Comparison of ENCODE assay signal across 15 cellular contexts in the genomic region with DNA sequence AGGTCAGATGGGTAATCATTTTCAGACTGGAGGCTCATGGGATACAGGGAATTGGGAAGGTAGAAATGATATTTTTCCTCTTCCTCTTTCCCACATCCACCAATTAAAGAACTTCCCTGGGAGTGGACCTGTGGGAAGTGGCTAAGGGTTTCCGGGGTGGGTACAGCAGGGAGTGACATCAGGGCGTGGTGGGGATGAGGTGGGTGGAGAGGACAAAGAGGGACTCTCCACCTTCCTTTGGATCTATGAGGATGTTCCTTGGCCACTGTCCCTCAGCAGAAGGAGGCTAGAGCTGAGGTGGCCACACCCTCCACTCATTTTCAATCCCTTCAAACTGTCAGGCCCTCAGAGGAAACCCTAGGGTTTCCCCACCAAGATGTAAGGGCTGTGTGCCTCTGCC. TPM values are rescaled to one million over a fixed set of nuclear protein-coding genes. Genes with fewer than 3 reads are reported as not detected.
DNase-seq lines count a peak whose midpoint lies in the region; ATAC-seq and TF ChIP-seq lines count a peak whose summit lies in the region.
"Had no signal": no experiment of that assay in that cellular context is flagged by ENCODE, and none has a peak within 500 bp of the region (broad histone marks: within the 10 kb centered on the region; RNA-seq: fewer than 3 reads in every experiment).

No MANE protein-coding gene starts in this region.

- POLR2A ChIA-PET in naive thymus-derived CD8-positive, alpha-beta T cell (lab: Charles Lee): interaction anchor here (0.8 to 5.6 kb wide), 9 partner anchors 9 to 60 kb away, joined by 3 to 47 read pairs (median 5); partner anchors contain the start of gene IRF1
- POLR2A ChIA-PET in RWPE1 (lab: Yijun Ruan, JAX; ENCODE audit: low non-redundant PET): no interaction called here

- 75 to 89% methylated on average over 2 of the region's 2 CpGs for WGBS in heart right ventricle, 2 donors

- H3K36me3 ChIP-seq in heart right ventricle: peaks cover 0 to 18% (median 0%) of the 10 kb centered on the region in 9 donors
- H3K36me3 ChIP-seq in right atrium auricular region: no peaks in the 10 kb centered on the region

- H3K9me3 ChIP-seq in heart right ventricle (no peaks in the 10 kb centered on the region), right atrium auricular region (no peaks in the 10 kb centered on the region)

- H3K27me3 ChIP-seq in heart right ventricle: no peaks in the 10 kb centered on the region
- no peaks in the 10 kb centered on the region for H3K27me3 ChIP-seq in right atrium auricular region

- H3K27ac ChIP-seq in heart right ventricle: peak overlapping the region in 7 of 10 donors; percentile 9 to 90 (median 31)
- H3K27ac ChIP-seq in right atrium auricular region: no peak overlapping the region
- no peak overlapping the region for H3K27ac ChIP-seq in RWPE1

- H3K4me3 ChIP-seq in heart right ventricle (no peak overlapping the region), right atrium auricular region (no peak overlapping the region)

- CTCF ChIA-PET in RWPE1 (lab: Yijun Ruan, JAX): interaction anchor here (0.6 kb wide), 1 partner anchor 807 kb away, joined by 3 read pairs; no protein-coding TSS in a partner anchor

- intact Hi-C loops in heart right ventricle (cut with DNase I): no loop called here

- H3K27ac Mint-ChIP-seq in activated naive CD8-positive, alpha-beta T cell treated with anti-CD3 and anti-CD28 coated beads for 36 hours: peak overlapping the region; percentile 39
- peak overlapping the region in 6 of 10 donors; percentile 41 to 90 (median 84) for H3K27ac Mint-ChIP-seq in naive thymus-derived CD8-positive, alpha-beta T cell

- DNase-seq in heart right ventricle (no peak), right atrium auricular region (ENCODE audit: low spot score) (no peak), RWPE1 (ENCODE audit: low spot score) (no peak), cerebellum (ENCODE audit: low spot score) (no peak), HuH-7.5 (ENCODE audit: low spot score) (no peak), AG08395 (ENCODE audit: low spot score) (no peak)
- no peak for DNase-seq in activated naive CD8-positive, alpha-beta T cell treated with anti-CD3 and anti-CD28 coated beads for 36 hours
- no peak for DNase-seq in naive thymus-derived CD8-positive, alpha-beta T cell
- DNase-seq: activated CD4-positive, alpha-beta T cell treated with anti-CD3 and anti-CD28 coated beads for 48 hours; DMS79; hippocampal formation; NCI-H2171; nucleus accumbens had no signal

- no peaks in the 10 kb centered on the region for H3K27me3 Mint-ChIP-seq in activated naive CD8-positive, alpha-beta T cell treated with anti-CD3 and anti-CD28 coated beads for 36 hours
- H3K27me3 Mint-ChIP-seq in naive thymus-derived CD8-positive, alpha-beta T cell: no peaks in the 10 kb centered on the region

- H3K9me3 Mint-ChIP-seq in activated naive CD8-positive, alpha-beta T cell treated with anti-CD3 and anti-CD28 coated beads for 36 hours: no peaks in the 10 kb centered on the region
- H3K9me3 Mint-ChIP-seq in naive thymus-derived CD8-positive, alpha-beta T cell: no peaks in the 10 kb centered on the region

- peaks cover 36% of the 10 kb centered on the region for H3K36me3 Mint-ChIP-seq in activated naive CD8-positive, alpha-beta T cell treated with anti-CD3 and anti-CD28 coated beads for 36 hours
- peaks cover 0 to 17% (median 16%) of the 10 kb centered on the region in 3 donors for H3K36me3 Mint-ChIP-seq in naive thymus-derived CD8-positive, alpha-beta T cell

- no peak overlapping the region for H3K4me3 Mint-ChIP-seq in activated naive CD8-positive, alpha-beta T cell treated with anti-CD3 and anti-CD28 coated beads for 36 hours
- peak overlapping the region in 3 of 10 donors; percentile 5 to 48 (median 22) for H3K4me3 Mint-ChIP-seq in naive thymus-derived CD8-positive, alpha-beta T cell

- ATAC-seq in heart right ventricle: no peak
- no peak for ATAC-seq in naive thymus-derived CD8-positive, alpha-beta T cell
- ATAC-seq: esophagus mucosa, SK-N-SH treated with all-trans-retinoic acid at 6 μM for 48 hours had no signal

- TF ChIP-seq CTCF in heart right ventricle (IDR thresholded peaks at IDR 0.05) (no peak), right atrium auricular region (IDR thresholded peaks at IDR 0.05) (no peak), RWPE1 (conservative IDR thresholded peaks at IDR 0.05; ENCODE audit: low read depth) (no peak)

- H3K4me1 ChIP-seq in heart right ventricle (peaks cover 42 to 99% (median 93%) of the 10 kb centered on the region in 9 donors), right atrium auricular region (peaks cover 0 to 58% of the 10 kb centered on the region in 2 donors)

- H3K4me1 Mint-ChIP-seq in activated naive CD8-positive, alpha-beta T cell treated with anti-CD3 and anti-CD28 coated beads for 36 hours: peaks cover 71% of the 10 kb centered on the region
- H3K4me1 Mint-ChIP-seq in naive thymus-derived CD8-positive, alpha-beta T cell: peaks cover 53 to 95% (median 88%) of the 10 kb centered on the region in 4 donors

RNA-seq across cellular contexts. Expression of gene IRF1, which starts 54.7 kb away (rescaled TPM):
- total RNA-seq in heart right ventricle (100 to 1,000 TPM in 1 of 10 donors, 10 to 100 TPM in 8, 1 to 10 TPM in 1; 9.5 to 146 (median 19.2) TPM), right atrium auricular region (10 to 100 TPM; 10.1 to 15.8 TPM), cerebellum (2.4 TPM)
- polyA plus RNA-seq in heart right ventricle: 10 to 100 TPM in 1 of 2 donors, 1 to 10 TPM in 1; 8.6 to 13.7 TPM
- total RNA-seq in activated naive CD8-positive, alpha-beta T cell treated with anti-CD3 and anti-CD28 coated beads for 36 hours: 100 to 1,000 TPM; 228 to 232 TPM
- total RNA-seq in naive thymus-derived CD8-positive, alpha-beta T cell: 100 to 1,000 TPM; 116 to 127 TPM
- polyA plus RNA-seq in naive thymus-derived CD8-positive, alpha-beta T cell: 100 to 1,000 TPM; 108 to 218 (median 141) TPM

Comparison
In these comparisons a context has a peak if more than half of its experiments do, and no peak if none do; other contexts are left out.
1. H3K27ac ChIP-seq: peak in heart right ventricle (7 of 10); none in right atrium auricular region (0 of 2) and RWPE1 (single experiment).